8 cellular contexts compared by ENCODE assay signal in the genomic region with DNA sequence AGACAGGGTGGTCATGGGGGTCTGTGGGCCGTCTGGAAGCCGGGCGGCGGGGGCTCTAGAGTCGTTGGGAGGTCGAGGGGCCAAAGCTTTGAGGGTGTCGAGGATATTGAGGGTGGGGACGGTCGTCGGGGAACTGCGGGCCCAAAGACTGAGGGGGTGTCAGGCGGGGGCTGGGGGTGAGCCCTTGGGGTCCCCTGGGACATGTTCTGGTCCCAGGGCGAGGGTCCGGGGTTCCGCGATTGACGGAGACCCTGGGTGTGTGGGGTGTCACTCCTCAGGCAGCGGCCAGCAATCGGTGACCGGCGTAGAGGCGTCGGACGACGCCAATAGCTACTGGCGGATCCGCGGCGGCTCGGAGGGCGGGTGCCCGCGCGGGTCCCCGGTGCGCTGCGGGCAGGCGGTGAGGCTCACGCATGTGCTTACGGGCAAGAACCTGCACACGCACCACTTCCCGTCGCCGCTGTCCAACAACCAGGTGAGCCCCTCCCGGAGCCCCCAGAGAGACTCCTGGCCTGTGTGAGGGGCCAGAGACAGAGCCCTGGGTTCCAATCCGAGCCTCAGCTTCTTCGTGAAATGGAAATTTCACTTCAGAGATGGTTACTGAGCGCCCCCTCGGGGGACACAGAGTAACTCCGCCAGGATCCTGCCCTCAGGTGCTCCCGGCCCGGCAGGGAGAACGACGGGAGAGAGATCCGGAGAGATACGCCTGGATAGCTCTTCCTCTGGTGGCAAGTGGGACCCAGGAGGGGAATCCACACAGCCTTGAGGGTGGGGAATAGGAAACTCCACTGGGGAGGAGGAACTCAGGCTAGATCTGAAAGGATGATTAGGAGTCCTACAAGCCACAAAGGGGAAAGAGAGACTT. TPM values are rescaled to one million over a fixed set of nuclear protein-coding genes. Genes with fewer than 3 reads are reported as not detected.
A peak's percentile ranks its signal among the peaks of the same experiment; 100 is the strongest.
DNase-seq lines count a peak whose midpoint lies in the region; ATAC-seq and TF ChIP-seq lines count a peak whose summit lies in the region.

No MANE protein-coding gene starts in this region.

- no peak for TF ChIP-seq POLR2A in Peyer's patch (IDR thresholded peaks at IDR 0.05)

- no peak overlapping the region for H3K9ac ChIP-seq in parathyroid adenoma

- no peaks in the 10 kb centered on the region for H3K79me2 ChIP-seq in parathyroid adenoma

- H3K27ac ChIP-seq in Peyer's patch (peak overlapping the region; percentile 70 to 82 (median 74)), parathyroid adenoma (peak overlapping the region; percentile 29)

- H3K27me3 ChIP-seq in Peyer's patch (no peaks in the 10 kb centered on the region), parathyroid adenoma (ENCODE audit: control insufficient read depth, insufficient read depth, low read length) (no peaks in the 10 kb centered on the region)

- peak in 5 of 6 experiments; percentile 45 to 68 (median 60) for TF ChIP-seq CTCF in Peyer's patch (IDR thresholded peaks at IDR 0.05)
- TF ChIP-seq CTCF in parathyroid adenoma (IDR thresholded peaks at IDR 0.05) = peak; percentile 24

- H3K36me3 ChIP-seq in Peyer's patch = no peaks in the 10 kb centered on the region
- H3K36me3 ChIP-seq in parathyroid adenoma (ENCODE audit: control insufficient read depth, insufficient read depth, low read length) = no peaks in the 10 kb centered on the region

- H3K4me3 ChIP-seq in Peyer's patch (peak overlapping the region; percentile 59 to 93 (median 78)), parathyroid adenoma (ENCODE audit: low read depth, low read length) (peak overlapping the region; percentile 79)

- H3K4me2 ChIP-seq in parathyroid adenoma (ENCODE audit: low read length) = peak overlapping the region; percentile 95

- DNase-seq in DMS 273 treated with DMSO at 0.1 percent for 48 hours (lab: John Stamatoyannopoulos, UW) (peak; percentile 8), HT-29 (ENCODE audit: low spot score) (peak; percentile 65), Peyer's patch (peak; percentile 60 to 79 (median 70)), germinal center (ENCODE audit: low spot score) (peak; percentile 69)
- peak; percentile 85 for DNase-seq in activated effector memory CD4-positive, alpha-beta T cell treated with anti-CD3 and anti-CD28 coated beads, Interleukin-2, amount 50 U/mL, for 16 hours

- H2AFZ ChIP-seq in parathyroid adenoma = peak overlapping the region; percentile 91

- ATAC-seq in HG03571 (IDR thresholded peaks at IDR 0.05; ENCODE audit: unreplicated experiment) (no peak), HG03342 (IDR thresholded peaks at IDR 0.05; ENCODE audit: unreplicated experiment) (no peak)

- no peaks in the 10 kb centered on the region for H3K9me3 ChIP-seq in Peyer's patch
- H3K9me3 ChIP-seq in parathyroid adenoma (ENCODE audit: control insufficient read depth, low read length) = no peaks in the 10 kb centered on the region

- peaks cover 0 to 13% (median 6%) of the 10 kb centered on the region in 4 donors for H3K4me1 ChIP-seq in Peyer's patch
- H3K4me1 ChIP-seq in parathyroid adenoma = no peaks in the 10 kb centered on the region

RNA-seq across cellular contexts. Expression of gene SDF2L1, which starts 0.7 kb away (rescaled TPM):
- total RNA-seq in HT-29 (2014; rRNA removed; shearing (Covaris generic)) = 134 and 139 TPM in 2 replicates
- 10 to 100 TPM; 14.9 to 49.2 (median 30.0) TPM for total RNA-seq in Peyer's patch

RNA-seq across cellular contexts. Expression of gene CCDC116, which starts 10.3 kb away (rescaled TPM):
- 0.33 TPM in 1 of 2 replicates, not detected in the other for total RNA-seq in HT-29 (2014; rRNA removed; shearing (Covaris generic))
- total RNA-seq in Peyer's patch = 1 to 10 TPM in 1 of 4 donors, under 1 TPM in 1, not detected in 2; 0.80 to 2.6 TPM

RNA-seq across cellular contexts. Expression of gene YDJC, which starts 13.0 kb away (rescaled TPM):
- 160 and 195 TPM in 2 replicates for total RNA-seq in HT-29 (2014; rRNA removed; shearing (Covaris generic))
- 10 to 100 TPM; 36.3 to 54.2 (median 38.8) TPM for total RNA-seq in Peyer's patch

RNA-seq across cellular contexts. Expression of gene PPIL2, which starts 23.0 kb away (rescaled TPM):
- total RNA-seq in HT-29 (2014; rRNA removed; shearing (Covaris generic)) = 35.5 and 42.6 TPM in 2 replicates
- 100 to 1,000 TPM in 1 of 4 donors, 10 to 100 TPM in 3; 55.0 to 131 (median 92.4) TPM for total RNA-seq in Peyer's patch

Comparison
In these comparisons a context has a peak if more than half of its experiments do, and no peak if none do; other contexts are left out.
1. DNase-seq: peak in every context shown above with its lines; median percentile 85 in activated effector memory CD4-positive, alpha-beta T cell treated with anti-CD3 and anti-CD28 coated beads, Interleukin-2, amount 50 U/mL, for 16 hours; 70 in Peyer's patch; 69 in germinal center; 65 in HT-29; 8 in DMS 273 treated with DMSO at 0.1 percent for 48 hours.